14 cellular contexts compared by ENCODE assay signal in genomic region chr3:45472795-45473194, GRCh38.
DNase-seq lines count a peak whose midpoint lies in the region; TF ChIP-seq lines count a peak whose summit lies in the region.
"Had no signal": no experiment of that assay in that cellular context is flagged by ENCODE, and none has a peak within 500 bp of the region (broad histone marks: within the 10 kb centered on the region; RNA-seq: fewer than 3 reads in every experiment).

No MANE protein-coding gene starts in this region.

- H2AFZ ChIP-seq in SK-N-SH (ENCODE audit: low read depth) = no peak overlapping the region

- no peak overlapping the region for H3K9ac ChIP-seq in SK-N-SH
- H3K9ac ChIP-seq: BLaER1 treated with 17β-estradiol and CSF1 and Interleukin-3, amounts not matched to agents 10 nM and 100 nM had no signal

- H3K4me3 ChIP-seq in SK-N-SH (ENCODE audit: low read depth in 2 of 2, low read length in 1 of 2) (no peak overlapping the region), fibroblast of villous mesenchyme (ENCODE audit: low read depth, low read length) (no peak overlapping the region), sigmoid colon (no peak overlapping the region), vagina (no peak overlapping the region)
- H3K4me3 ChIP-seq: BLaER1 treated with 17β-estradiol and CSF1 and Interleukin-3, amounts not matched to agents 10 nM and 100 nM; HAP-1 had no signal

- TF ChIP-seq CTCF in SK-N-SH (IDR thresholded peaks at IDR 0.05) (no peak), fibroblast of villous mesenchyme (IDR thresholded peaks at IDR 0.05; ENCODE audit: insufficient read depth, low read depth, low read length) (no peak), sigmoid colon (IDR thresholded peaks at IDR 0.05) (no peak), vagina (IDR thresholded peaks at IDR 0.05) (no peak)

- H3K9me2 ChIP-seq in SK-N-SH = no peaks in the 10 kb centered on the region

- no peak for TF ChIP-seq RAD21 in SK-N-SH (IDR thresholded peaks at IDR 0.05; ENCODE audit: low read length)

- H3K36me3 ChIP-seq in SK-N-SH (replicated peaks in 1 of 2; ENCODE audit: control insufficient read depth in 1 of 2, insufficient read depth in 2 of 2, low read length in 1 of 2) = peaks cover 5 to 47% of the 10 kb centered on the region in 2 experiments
- H3K36me3 ChIP-seq in sigmoid colon = peaks cover 0 to 39% (median 6%) of the 10 kb centered on the region in 4 donors
- peaks cover 0 to 25% of the 10 kb centered on the region in 2 donors for H3K36me3 ChIP-seq in vagina

- peak; percentile 41 for DNase-seq in D341Med (ENCODE audit: low spot score)
- DNase-seq in SK-N-SH = peak; percentile 16
- DNase-seq in fibroblast of villous mesenchyme (ENCODE audit: low read depth) = peak; percentile 6
- no peak for DNase-seq in sigmoid colon
- no peak for DNase-seq in NCI-H187 (lab: John Stamatoyannopoulos, UW)
- no peak for DNase-seq in vagina (ENCODE audit: extremely low spot score in 2 of 2)
- DNase-seq: CD4-positive, alpha-beta T cell; CD8-positive, alpha-beta memory T cell; DMS53; DMS79 treated with DMSO at 0.1 percent for 48 hours; GF-D8; GOT3 had no signal

- intact Hi-C loops in sigmoid colon (cut with DNase I) = no loop called here
- intact Hi-C loops in vagina (cut with DNase I) = no loop called here

- POLR2A ChIA-PET in SK-N-SH (lab: Yijun Ruan, JAX) = no interaction called here

- CTCF ChIA-PET in SK-N-SH (lab: Yijun Ruan, JAX) = interaction anchor here (0.9 to 1.3 kb wide), 2 partner anchors 188 to 262 kb away, joined by 5 to 7 read pairs; no protein-coding TSS in a partner anchor

- no peak for TF ChIP-seq EP300 in SK-N-SH (IDR thresholded peaks at IDR 0.05; ENCODE audit: borderline replicate concordance in 1 of 2, low read depth in 1 of 2, low read length in 1 of 2)
- TF ChIP-seq EP300 in sigmoid colon (IDR thresholded peaks at IDR 0.05) = no peak

- no peak overlapping the region for H3K4me2 ChIP-seq in SK-N-SH

- H4K20me1 ChIP-seq in SK-N-SH (ENCODE audit: insufficient read depth) = no peaks in the 10 kb centered on the region
- H4K20me1 ChIP-seq: BLaER1 treated with 17β-estradiol and CSF1 and Interleukin-3, amounts not matched to agents 10 nM and 100 nM had no signal

- H3K4me1 ChIP-seq in SK-N-SH (ENCODE audit: control insufficient read depth in 1 of 2, insufficient read depth in 2 of 2, low read depth in 1 of 2, low read length in 1 of 2) = peaks cover 0 to 4% of the 10 kb centered on the region in 2 experiments; a peak in 1 of 4 replicates
- no peaks in the 10 kb centered on the region for H3K4me1 ChIP-seq in sigmoid colon
- no peaks in the 10 kb centered on the region for H3K4me1 ChIP-seq in vagina
- H3K4me1 ChIP-seq: HAP-1 had no signal

- H3K79me2 ChIP-seq in SK-N-SH (ENCODE audit: insufficient read depth) = no peaks in the 10 kb centered on the region

- TF ChIP-seq POLR2A in sigmoid colon (IDR thresholded peaks at IDR 0.05) = no peak
- TF ChIP-seq POLR2A in vagina (IDR thresholded peaks at IDR 0.05) = no peak

- H3F3A ChIP-seq in SK-N-SH (replicated peaks; ENCODE audit: insufficient read depth) = no peaks in the 10 kb centered on the region

- no peak overlapping the region; a peak in 1 of 4 replicates for H3K27ac ChIP-seq in SK-N-SH (ENCODE audit: low read depth in 2 of 2, low read length in 1 of 2)
- no peak overlapping the region for H3K27ac ChIP-seq in sigmoid colon
- H3K27ac ChIP-seq in vagina = no peak overlapping the region
- H3K27ac ChIP-seq: BLaER1 treated with 17β-estradiol and CSF1 and Interleukin-3, amounts not matched to agents 10 nM and 100 nM had no signal

- H3K27me3 ChIP-seq in SK-N-SH (ENCODE audit: insufficient read depth) (no peaks in the 10 kb centered on the region), sigmoid colon (no peaks in the 10 kb centered on the region), vagina (no peaks in the 10 kb centered on the region)
- H3K27me3 ChIP-seq: BLaER1 treated with 17β-estradiol and CSF1 and Interleukin-3, amounts not matched to agents 10 nM and 100 nM had no signal

- no peaks in the 10 kb centered on the region for H3K9me3 ChIP-seq in SK-N-SH
- no peaks in the 10 kb centered on the region for H3K9me3 ChIP-seq in sigmoid colon
- H3K9me3 ChIP-seq in vagina = no peaks in the 10 kb centered on the region
- H3K9me3 ChIP-seq: BLaER1 treated with 17β-estradiol and CSF1 and Interleukin-3, amounts not matched to agents 10 nM and 100 nM; HAP-1 had no signal

TF ChIP-seq in SK-N-SH, 30 proteins besides CTCF, POLR2A, EP300 and RAD21:
- TF ChIP-seq USF2 (IDR thresholded peaks at IDR 0.05; ENCODE audit: borderline replicate concordance, low read depth, low read length) (no peak), RCOR1 (IDR thresholded peaks at IDR 0.05; ENCODE audit: low read length) (peak; percentile 16; the same call in 1 of the 2 replicates), EZH2phosphoT487 (IDR thresholded peaks at IDR 0.05; ENCODE audit: borderline replicate concordance, low read depth) (no peak), RXRA (IDR thresholded peaks at IDR 0.05; ENCODE audit: borderline replicate concordance, low read depth) (no peak), SMC3 (IDR thresholded peaks at IDR 0.05; ENCODE audit: low read depth, low read length) (no peak), CHD2 (IDR thresholded peaks at IDR 0.05; ENCODE audit: low read length, partially characterized antibody) (no peak), GABPA (IDR thresholded peaks at IDR 0.05; ENCODE audit: low read depth) (no peak)
TF ChIP-seq in SK-N-SH: peak in this region for 1.

Comparison
In these comparisons a context has a peak if more than half of its experiments do, and no peak if none do; other contexts are left out.
1. DNase-seq: peak in D341Med (single experiment), SK-N-SH (single experiment) and fibroblast of villous mesenchyme (single experiment); none in sigmoid colon (single experiment), NCI-H187 (0 of 2) and vagina (0 of 2).